Comparison of ENCODE assay signal across 24 cellular contexts in the genomic region with DNA sequence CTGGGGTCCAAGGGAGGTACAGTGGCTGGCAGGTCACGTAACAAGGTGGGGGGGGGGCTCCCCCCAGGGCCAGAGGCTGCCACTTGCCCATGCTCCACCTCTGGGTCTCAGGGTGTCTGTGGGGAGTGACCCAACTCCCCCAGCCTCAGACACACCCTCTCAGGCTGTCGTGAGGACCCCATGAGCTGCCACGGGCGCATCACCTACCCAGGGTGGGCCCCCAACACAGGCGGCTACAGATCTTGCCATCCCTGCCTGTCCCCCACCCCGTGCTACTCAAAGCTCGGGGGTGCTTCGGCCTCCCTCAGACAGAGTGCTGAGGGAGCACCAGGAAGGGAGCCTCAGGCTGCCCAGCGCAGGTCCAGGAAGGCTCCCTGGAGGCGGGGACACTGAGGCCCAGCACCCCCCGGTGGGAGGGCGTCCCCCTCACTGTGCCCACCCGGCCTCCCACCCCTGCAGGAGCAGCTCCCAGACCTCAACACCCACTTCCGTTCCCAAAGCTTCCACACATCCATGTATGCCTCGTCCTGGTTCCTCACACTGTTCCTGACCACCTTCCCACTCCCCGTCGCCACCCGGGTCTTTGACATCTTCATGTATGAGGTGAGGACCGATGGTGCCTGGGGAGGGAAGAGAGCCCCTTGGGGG. TPM values are rescaled to one million over a fixed set of nuclear protein-coding genes. Genes with fewer than 3 reads are reported as not detected.
DNase-seq lines count a peak whose midpoint lies in the region; ATAC-seq, FAIRE-seq and TF ChIP-seq lines count a peak whose summit lies in the region.
"Had no signal": no experiment of that assay in that cellular context is flagged by ENCODE, and none has a peak within 500 bp of the region (broad histone marks: within the 10 kb centered on the region; RNA-seq: fewer than 3 reads in every experiment).

No MANE protein-coding gene starts in this region.

- H3K27ac ChIP-seq in BLaER1 (peak overlapping the region; percentile 38; the same call in 1 of the 2 replicates), RWPE2 (ENCODE audit: poor library complexity, severe bottlenecking) (peak overlapping the region; percentile 52), H1 (ENCODE audit: low read depth, low read length) (no peak overlapping the region), neuronal stem cell (replicated peaks; ENCODE audit: low read length) (no peak overlapping the region)
- H3K27ac ChIP-seq: BLaER1 treated with 17β-estradiol and CSF1 and Interleukin-3, amounts not matched to agents 10 nM and 100 nM; PC-9; SJCRH30 had no signal

- H3K9me3 Mint-ChIP-seq in activated T-cell treated with anti-CD3 and anti-CD28 coated beads, Interleukin-2, amount 50 U/mL, for 72 hours: no peaks in the 10 kb centered on the region
- H3K9me3 Mint-ChIP-seq: CD8-positive, alpha-beta T cell had no signal

- no peak overlapping the region for H3K18ac ChIP-seq in H1 (ENCODE audit: extremely low read depth, low read length)
- H3K18ac ChIP-seq in neuronal stem cell (ENCODE audit: low read length): no peak overlapping the region

- FAIRE-seq in H1 (lab: Jason Lieb, UNC): no peak
- FAIRE-seq: A204.1, GM12891, GM19239, H54, HTR-8/SVneo had no signal

- H2BK120ac ChIP-seq in H1 (replicated peaks; ENCODE audit: low read depth, low read length) (no peak overlapping the region), neuronal stem cell (ENCODE audit: low read depth, low read length) (no peak overlapping the region)

- H4K20me1 ChIP-seq in BLaER1: 0 out of 2 replicates have a peak, but pooled peaks cover 8% of the 10 kb centered on the region
- H4K20me1 ChIP-seq in H1 (replicated peaks in 1 of 2; ENCODE audit: control insufficient read depth in 1 of 2, insufficient read depth in 2 of 2, low read length in 2 of 2): peaks cover 0 to 5% of the 10 kb centered on the region in 2 experiments

- H3K27me3 ChIP-seq in BLaER1 (no peaks in the 10 kb centered on the region), RWPE2 (ENCODE audit: insufficient read depth, poor library complexity, severe bottlenecking) (no peaks in the 10 kb centered on the region), H1 (replicated peaks in 1 of 4; ENCODE audit: control insufficient read depth in 3 of 4, extremely low read depth in 1 of 4, insufficient read depth in 3 of 4, low read length in 3 of 4) (peaks cover 0 to 2% (median 0%) of the 10 kb centered on the region in 4 experiments; a peak in 1 of 7 replicates), neuronal stem cell (ENCODE audit: control insufficient read depth in 3 of 3, insufficient read depth in 3 of 3, low read depth in 1 of 3, low read length in 3 of 3) (peaks cover 0 to 10% (median 0%) of the 10 kb centered on the region in 3 experiments)
- H3K27me3 ChIP-seq: BLaER1 treated with 17β-estradiol and CSF1 and Interleukin-3, amounts not matched to agents 10 nM and 100 nM; SJCRH30 had no signal

- H3K4me3 Mint-ChIP-seq in activated T-cell treated with anti-CD3 and anti-CD28 coated beads, Interleukin-2, amount 50 U/mL, for 72 hours: no peak overlapping the region
- H3K4me3 Mint-ChIP-seq: CD8-positive, alpha-beta T cell had no signal

- H3K27me3 Mint-ChIP-seq in activated T-cell treated with anti-CD3 and anti-CD28 coated beads, Interleukin-2, amount 50 U/mL, for 72 hours (ENCODE audit: low read depth): no peaks in the 10 kb centered on the region

- H3K4ac ChIP-seq in H1 (replicated peaks; ENCODE audit: insufficient read length, low read depth, low read length) (no peak overlapping the region), neuronal stem cell (ENCODE audit: low read length) (no peak overlapping the region)

- peak overlapping the region; percentile 75; the same call in 1 of the 2 replicates for H3K4me2 ChIP-seq in BLaER1
- no peak overlapping the region for H3K4me2 ChIP-seq in H1 (ENCODE audit: insufficient read depth in 1 of 2, low read depth in 2 of 2, low read length in 2 of 2)
- H3K4me2 ChIP-seq in neuronal stem cell (ENCODE audit: insufficient read depth, low read length, poor library complexity, severe bottlenecking): no peak overlapping the region
- H3K4me2 ChIP-seq: PC-9 had no signal

- WGBS in H1 (ENCODE audit: extremely low coverage in 1 of 2, insufficient coverage in 1 of 2, insufficient read length in 1 of 2, insufficient replicate concordance in 2 of 2, low coverage in 1 of 2, low lambda C conversion rate in 2 of 2, missing lambda C conversion rate in 1 of 2), 2 experiments: 85% methylated on average over 16 of the region's 19 CpGs; no CpG with 5 or more reads in 1 of the 2 experiments
- WGBS in neuronal stem cell (ENCODE audit: extremely low coverage in 2 of 2, insufficient read length in 2 of 2, insufficient replicate concordance in 1 of 2), 2 donors: no CpG with 5 or more reads among the region's 19 CpGs

- no peak overlapping the region for H3K14ac ChIP-seq in H1 (ENCODE audit: insufficient read length)
- H3K14ac ChIP-seq in neuronal stem cell (ENCODE audit: low read length): no peak overlapping the region

- H2BK20ac ChIP-seq in H1 (ENCODE audit: low read length): no peak overlapping the region

- no peak for ATAC-seq in RWPE2 (ENCODE audit: low read depth)
- ATAC-seq in activated T-cell treated with anti-CD3 and anti-CD28 coated beads, Interleukin-2, amount 50 U/mL, for 72 hours (replicated peaks in 1 of 2): no peak
- ATAC-seq: CD8-positive, alpha-beta T cell had no signal

- 0 out of 2 replicates have a peak, but pooled peaks cover 2% of the 10 kb centered on the region for H3K23me2 ChIP-seq in H1 (ENCODE audit: low read depth, low read length)

- no peaks in the 10 kb centered on the region for H3K36me3 ChIP-seq in BLaER1
- no peaks in the 10 kb centered on the region for H3K36me3 ChIP-seq in RWPE2 (ENCODE audit: low read depth)
- H3K36me3 ChIP-seq in H1 (ENCODE audit: control insufficient read depth in 2 of 4, insufficient read depth in 4 of 4, low read length in 3 of 4): no peaks in the 10 kb centered on the region
- no peaks in the 10 kb centered on the region for H3K36me3 ChIP-seq in neuronal stem cell (replicated peaks in 1 of 2; ENCODE audit: control insufficient read depth in 2 of 2, insufficient read depth in 2 of 2, low read length in 2 of 2)
- H3K36me3 ChIP-seq: BLaER1 treated with 17β-estradiol and CSF1 and Interleukin-3, amounts not matched to agents 10 nM and 100 nM; SJCRH30 had no signal

- H4K5ac ChIP-seq in H1 (ENCODE audit: insufficient read length, low read depth, low read length): no peak overlapping the region

- H2AFZ ChIP-seq in H1 (ENCODE audit: low read length) (no peak overlapping the region), neuronal stem cell (ENCODE audit: low read length) (no peak overlapping the region)
- H2AFZ ChIP-seq: PC-9 had no signal

- H3K9me3 ChIP-seq in BLaER1 (no peaks in the 10 kb centered on the region), RWPE2 (ENCODE audit: severe bottlenecking) (no peaks in the 10 kb centered on the region), H1 (ENCODE audit: insufficient read depth in 2 of 2, low read depth in 1 of 2, low read length in 1 of 2) (no peaks in the 10 kb centered on the region), neuronal stem cell (replicated peaks in 1 of 2; ENCODE audit: control insufficient read depth in 2 of 2, insufficient read depth in 1 of 2, low read depth in 1 of 2, low read length in 2 of 2) (no peaks in the 10 kb centered on the region)
- H3K9me3 ChIP-seq: BLaER1 treated with 17β-estradiol and CSF1 and Interleukin-3, amounts not matched to agents 10 nM and 100 nM; SJCRH30 had no signal

- no peak overlapping the region for H3K27ac Mint-ChIP-seq in activated T-cell treated with anti-CD3 and anti-CD28 coated beads, Interleukin-2, amount 50 U/mL, for 72 hours
- H3K27ac Mint-ChIP-seq: CD8-positive, alpha-beta T cell had no signal

- H2BK5ac ChIP-seq in H1 (ENCODE audit: low read depth, low read length) (no peak overlapping the region), neuronal stem cell (ENCODE audit: low read length) (peak overlapping the region; percentile 13)

- POLR2A ChIA-PET in H1 (lab: Charles Lee; ENCODE audit: partially characterized antibody): interaction anchor here (0.7 kb wide), 1 partner anchor 10 kb away, joined by 3 read pairs; no protein-coding TSS in a partner anchor

- H3K79me1 ChIP-seq in H1 (ENCODE audit: low read depth, low read length): no peaks in the 10 kb centered on the region
- no peaks in the 10 kb centered on the region for H3K79me1 ChIP-seq in neuronal stem cell (ENCODE audit: low read depth, low read length)

- TF ChIP-seq POLR2A in H1 (IDR thresholded peaks at IDR 0.05; ENCODE audit: control extremely low read depth in 1 of 2, low read depth in 2 of 2, low read length in 2 of 2): no peak

- H3K9ac ChIP-seq in BLaER1 (no peak overlapping the region), H1 (replicated peaks in 1 of 4; ENCODE audit: extremely low read depth in 1 of 4, low read depth in 3 of 4, low read length in 3 of 4) (no peak overlapping the region), neuronal stem cell (ENCODE audit: low read depth, low read length, poor library complexity) (no peak overlapping the region)

- H4K8ac ChIP-seq in H1 (ENCODE audit: extremely low read depth, insufficient read depth, low read length) (no peak overlapping the region), neuronal stem cell (ENCODE audit: low read depth, low read length) (no peak overlapping the region)

- TF ChIP-seq CTCF in RWPE2 (IDR thresholded peaks at IDR 0.05; ENCODE audit: poor library complexity, severe bottlenecking) (no peak), H1 (IDR thresholded peaks at IDR 0.05; ENCODE audit: control extremely low read depth in 1 of 3, insufficient read depth in 1 of 3, low read depth in 1 of 3, low read length in 3 of 3) (no peak)

- H4K91ac ChIP-seq in H1 (replicated peaks; ENCODE audit: insufficient read length, low read length) (no peak overlapping the region), neuronal stem cell (ENCODE audit: low read depth, low read length, poor library complexity) (no peak overlapping the region)

- H3K4me3 ChIP-seq in BLaER1 (no peak overlapping the region), RWPE2 (ENCODE audit: severe bottlenecking) (no peak overlapping the region), H1 (ENCODE audit: extremely low read depth in 1 of 4, insufficient read depth in 2 of 4, low read depth in 3 of 4, low read length in 4 of 4) (no peak overlapping the region), neuronal stem cell (ENCODE audit: low read length in 2 of 2) (no peak overlapping the region)
- H3K4me3 ChIP-seq: BLaER1 treated with 17β-estradiol and CSF1 and Interleukin-3, amounts not matched to agents 10 nM and 100 nM; PC-9; SJCRH30 had no signal

- CTCF ChIA-PET in H1 (lab: Charles Lee; ENCODE audit: partially characterized antibody): interaction anchor here (0.8 to 6.1 kb wide), 5 partner anchors 11 to 71 kb away, joined by 3 to 37 read pairs (median 3); a partner anchor contains a TSS

- H3K56ac ChIP-seq in H1 (replicated peaks; ENCODE audit: insufficient read length, low read depth, low read length): no peak overlapping the region

- H3K4me1 ChIP-seq in BLaER1 (peaks cover 40% of the 10 kb centered on the region), RWPE2 (ENCODE audit: insufficient read depth, poor library complexity, severe bottlenecking) (peaks cover 9% of the 10 kb centered on the region), H1 (replicated peaks in 1 of 4; ENCODE audit: control insufficient read depth in 3 of 4, insufficient read depth in 4 of 4, low read length in 3 of 4) (peaks cover 0 to 7% (median 3%) of the 10 kb centered on the region in 4 experiments; a peak in 5 of 7 replicates), neuronal stem cell (ENCODE audit: control insufficient read depth in 2 of 2, insufficient read depth in 1 of 2, low read depth in 1 of 2, low read length in 2 of 2) (peaks cover 3 to 15% of the 10 kb centered on the region in 2 donors)
- H3K4me1 ChIP-seq: SJCRH30 had no signal

- no peak for TF ChIP-seq EP300 in H1 (IDR thresholded peaks at IDR 0.05; ENCODE audit: borderline replicate concordance in 1 of 2, low read depth in 2 of 2, low read length in 2 of 2)

- no peaks in the 10 kb centered on the region for H3K36me3 Mint-ChIP-seq in activated T-cell treated with anti-CD3 and anti-CD28 coated beads, Interleukin-2, amount 50 U/mL, for 72 hours (ENCODE audit: insufficient read depth in 2 of 2)
- H3K36me3 Mint-ChIP-seq: CD8-positive, alpha-beta T cell had no signal

- no peak for TF ChIP-seq RAD21 in H1 (IDR thresholded peaks at IDR 0.05 in 1 of 2, conservative IDR thresholded peaks at IDR 0.05 in 1 of 2; ENCODE audit: low read depth in 2 of 2, low read length in 2 of 2)

- H2BK12ac ChIP-seq in H1 (ENCODE audit: low read depth, low read length) (no peak overlapping the region), neuronal stem cell (ENCODE audit: low read length) (no peak overlapping the region)

- H3K4me1 Mint-ChIP-seq in activated T-cell treated with anti-CD3 and anti-CD28 coated beads, Interleukin-2, amount 50 U/mL, for 72 hours (ENCODE audit: low read depth): peaks cover 9% of the 10 kb centered on the region

- H2AK5ac ChIP-seq in H1 (ENCODE audit: low read depth, low read length) (peak overlapping the region; percentile 24; the same call in 1 of the 2 replicates), neuronal stem cell (ENCODE audit: low read depth, low read length) (peak overlapping the region; percentile 74)

- no peak overlapping the region for H3K23ac ChIP-seq in H1 (ENCODE audit: insufficient read length)
- H3K23ac ChIP-seq in neuronal stem cell (ENCODE audit: low read depth, low read length, poor library complexity): peak overlapping the region; percentile 31

- DNase-seq in RWPE2 (ENCODE audit: low spot score) (peak; percentile 62), H1 (ENCODE audit: low read depth in 1 of 2, low spot score in 2 of 2) (no peak), neuronal stem cell (ENCODE audit: low spot score) (no peak), AG08396 (ENCODE audit: low spot score) (no peak), NCI-H187 (lab: John Stamatoyannopoulos, UW) (no peak)
- DNase-seq in activated T-cell treated with anti-CD3 and anti-CD28 coated beads, Interleukin-2, amount 50 U/mL, for 72 hours: no peak
- DNase-seq: CD8-positive, alpha-beta T cell; DMS53; EL; Karpas-422; NCI-H1436; NCI-H2029; NCI-H345; NCI-H524 treated with DMSO at 0.1 percent for 48 hours; PC-9 had no signal

- no peaks in the 10 kb centered on the region for H3K79me2 ChIP-seq in H1 (ENCODE audit: control insufficient read depth in 1 of 2, insufficient read depth in 2 of 2, low read length in 2 of 2)

- no peak overlapping the region for H2BK15ac ChIP-seq in H1 (ENCODE audit: low read length)
- H2BK15ac ChIP-seq in neuronal stem cell (ENCODE audit: low read length): peak overlapping the region; percentile 67

RNA-seq across cellular contexts. Expression of a gene that starts 21.1 kb away (rescaled TPM):
- total RNA-seq in H1 (2021; fragmentation: NEBNext Ultra II Directional; extraction: Animal tissue kit (Norgen Biotek cat#: 25700)): 10.4 and 11.0 TPM in 2 replicates
- 7.2 and 13.1 TPM in 2 replicates for polyA plus RNA-seq in H1 (2011; rRNA removed)
- 8.2 TPM for polyA plus RNA-seq in H1 (2011; cell fraction: cytosol; rRNA removed)
- polyA plus RNA-seq in H1 (2011; cell fraction: nucleus; rRNA removed): 15.2 TPM
- polyA plus RNA-seq in H1 (2012, experiment 1 of 2): 6.8 to 10.5 TPM (median 9.9 TPM) in 4 replicates
- polyA plus RNA-seq in H1 (2012, experiment 2 of 2): 10.7 TPM
- polyA plus RNA-seq in H1 (2013, experiment 1 of 2): 7.7 TPM
- 7.8 TPM for polyA plus RNA-seq in H1 (2013, experiment 2 of 2)
- polyA minus RNA-seq in H1 (2011; rRNA and poly(A)+ RNA removed): 7.2 and 14.2 TPM in 2 replicates
- 4.0 TPM for polyA minus RNA-seq in H1 (2011; cell fraction: cytosol; rRNA and poly(A)+ RNA removed)
- 7.9 TPM for polyA minus RNA-seq in H1 (2011; cell fraction: nucleus; rRNA and poly(A)+ RNA removed)
- polyA plus RNA-seq in neuronal stem cell (2013, experiment 1 of 2): 7.4 TPM
- polyA plus RNA-seq in neuronal stem cell (2013, experiment 2 of 2): 7.5 TPM
- total RNA-seq in activated T-cell treated with anti-CD3 and anti-CD28 coated beads, Interleukin-2, amount 50 U/mL, for 72 hours: 10 to 100 TPM in 1 of 2 donors, 1 to 10 TPM in 1; 7.8 to 10.4 TPM

RNA-seq across cellular contexts. Expression of a gene that starts 23.1 kb away (rescaled TPM):
- 23.9 and 25.3 TPM in 2 replicates for total RNA-seq in H1 (2021; fragmentation: NEBNext Ultra II Directional; extraction: Animal tissue kit (Norgen Biotek cat#: 25700))
- 1.6 and 3.4 TPM in 2 replicates for polyA plus RNA-seq in H1 (2011; rRNA removed)
- 0.85 TPM for polyA plus RNA-seq in H1 (2011; cell fraction: cytosol; rRNA removed)
- polyA plus RNA-seq in H1 (2011; cell fraction: nucleus; rRNA removed): 6.1 TPM
- polyA plus RNA-seq in H1 (2012, experiment 1 of 2): 20.7 to 32.8 TPM (median 29.9 TPM) in 4 replicates
- polyA plus RNA-seq in H1 (2012, experiment 2 of 2): 22.3 TPM
- polyA plus RNA-seq in H1 (2013, experiment 1 of 2): 21.3 TPM
- polyA plus RNA-seq in H1 (2013, experiment 2 of 2): 20.1 TPM
- polyA minus RNA-seq in H1 (2011; rRNA and poly(A)+ RNA removed): 1.2 and 1.9 TPM in 2 replicates
- polyA minus RNA-seq in H1 (2011; cell fraction: cytosol; rRNA and poly(A)+ RNA removed): 17.2 TPM
- polyA minus RNA-seq in H1 (2011; cell fraction: nucleus; rRNA and poly(A)+ RNA removed): 5.0 TPM
- polyA plus RNA-seq in neuronal stem cell (2013, experiment 1 of 2): 21.9 TPM
- 22.3 TPM for polyA plus RNA-seq in neuronal stem cell (2013, experiment 2 of 2)
- total RNA-seq in activated T-cell treated with anti-CD3 and anti-CD28 coated beads, Interleukin-2, amount 50 U/mL, for 72 hours: under 1 TPM; 0.63 to 0.96 TPM
- total RNA-seq: IMR-90, SJCRH30 had no signal

RNA-seq across cellular contexts. Expression of a gene that starts 37.2 kb away (rescaled TPM):
- total RNA-seq in H1 (2021; fragmentation: NEBNext Ultra II Directional; extraction: Animal tissue kit (Norgen Biotek cat#: 25700)): 2.9 and 3.4 TPM in 2 replicates
- 2.7 and 2.8 TPM in 2 replicates for polyA plus RNA-seq in H1 (2011; rRNA removed)
- polyA plus RNA-seq in H1 (2011; cell fraction: cytosol; rRNA removed): 2.2 TPM
- 3.0 TPM for polyA plus RNA-seq in H1 (2011; cell fraction: nucleus; rRNA removed)
- polyA plus RNA-seq in H1 (2012, experiment 1 of 2): 2.2 to 3.0 TPM (median 2.6 TPM) in 4 replicates
- polyA plus RNA-seq in H1 (2012, experiment 2 of 2): 2.1 TPM
- 5.0 TPM for polyA plus RNA-seq in H1 (2013, experiment 1 of 2)
- polyA plus RNA-seq in H1 (2013, experiment 2 of 2): 4.7 TPM
- 4.8 and 4.9 TPM in 2 replicates for polyA minus RNA-seq in H1 (2011; rRNA and poly(A)+ RNA removed)
- 1.6 TPM for polyA minus RNA-seq in H1 (2011; cell fraction: cytosol; rRNA and poly(A)+ RNA removed)
- polyA minus RNA-seq in H1 (2011; cell fraction: nucleus; rRNA and poly(A)+ RNA removed): 3.2 TPM
- polyA plus RNA-seq in neuronal stem cell (2013, experiment 1 of 2): 0.17 TPM
- polyA plus RNA-seq in neuronal stem cell (2013, experiment 2 of 2): 0.24 TPM
- total RNA-seq in activated T-cell treated with anti-CD3 and anti-CD28 coated beads, Interleukin-2, amount 50 U/mL, for 72 hours: not detected
- total RNA-seq: CD8-positive, alpha-beta T cell had no signal

RNA-seq across cellular contexts. Expression of a gene that starts 52.6 kb away (rescaled TPM):
- 38.3 and 41.5 TPM in 2 replicates for total RNA-seq in H1 (2021; fragmentation: NEBNext Ultra II Directional; extraction: Animal tissue kit (Norgen Biotek cat#: 25700))
- 8.9 and 16.6 TPM in 2 replicates for polyA plus RNA-seq in H1 (2011; rRNA removed)
- 16.5 TPM for polyA plus RNA-seq in H1 (2011; cell fraction: cytosol; rRNA removed)
- polyA plus RNA-seq in H1 (2011; cell fraction: nucleus; rRNA removed): 35.7 TPM
- polyA plus RNA-seq in H1 (2012, experiment 1 of 2): 20.9 to 28.0 TPM (median 25.4 TPM) in 4 replicates
- polyA plus RNA-seq in H1 (2012, experiment 2 of 2): 25.2 TPM
- 28.9 TPM for polyA plus RNA-seq in H1 (2013, experiment 1 of 2)
- 27.2 TPM for polyA plus RNA-seq in H1 (2013, experiment 2 of 2)
- 9.2 and 11.4 TPM in 2 replicates for polyA minus RNA-seq in H1 (2011; rRNA and poly(A)+ RNA removed)
- 17.8 TPM for polyA minus RNA-seq in H1 (2011; cell fraction: cytosol; rRNA and poly(A)+ RNA removed)
- polyA minus RNA-seq in H1 (2011; cell fraction: nucleus; rRNA and poly(A)+ RNA removed): 14.4 TPM
- polyA plus RNA-seq in neuronal stem cell (2013, experiment 1 of 2): 32.5 TPM
- 32.3 TPM for polyA plus RNA-seq in neuronal stem cell (2013, experiment 2 of 2)
- total RNA-seq in activated T-cell treated with anti-CD3 and anti-CD28 coated beads, Interleukin-2, amount 50 U/mL, for 72 hours: 10 to 100 TPM; 40.2 to 40.3 TPM

Comparison
In these comparisons a context has a peak if more than half of its experiments do, and no peak if none do; other contexts are left out.
1. H3K27ac ChIP-seq: peak in BLaER1 (single experiment) and RWPE2 (single experiment); none in H1 (single experiment) and neuronal stem cell (single experiment).
2. RNA of a gene that starts 23.1 kb away (total RNA-seq): 23.9 to 25.3 TPM in H1; 0.63 to 0.96 TPM in activated T-cell treated with anti-CD3 and anti-CD28 coated beads, Interleukin-2, amount 50 U/mL, for 72 hours; every median in the first group is over 10 times any median in the second.